In the genomic region with DNA sequence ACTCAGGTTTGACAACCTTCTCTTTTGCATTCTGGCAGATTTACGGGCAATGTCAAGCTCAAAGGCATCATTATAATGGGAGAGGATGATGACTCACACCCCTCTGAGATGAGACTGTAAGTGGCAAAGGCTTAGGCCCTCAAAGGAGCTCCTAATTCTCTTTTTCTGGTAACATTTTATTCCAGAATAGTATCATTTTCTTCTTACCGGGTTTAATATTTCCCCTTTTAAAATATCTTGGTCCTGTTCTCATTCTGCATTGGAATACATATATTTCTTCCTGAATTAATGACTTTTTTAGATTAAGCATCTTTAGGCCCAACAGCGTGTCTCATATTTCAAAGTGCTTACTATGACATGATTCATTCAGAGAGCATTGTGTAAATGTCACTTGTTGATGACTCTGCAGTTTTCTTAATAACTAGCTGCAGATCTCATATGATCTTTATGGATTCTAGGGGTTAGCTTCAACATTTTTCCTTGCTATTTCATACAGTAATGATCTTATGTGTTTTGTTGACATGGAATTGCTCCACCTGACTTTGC, we compare ENCODE assay signal across 9 cellular contexts. TPM values are rescaled to one million over a fixed set of nuclear protein-coding genes. Genes with fewer than 3 reads are reported as not detected.
DNase-seq lines count a peak whose midpoint lies in the region; ATAC-seq and TF ChIP-seq lines count a peak whose summit lies in the region.
"Had no signal": no experiment of that assay in that cellular context is flagged by ENCODE, and none has a peak within 500 bp of the region (broad histone marks: within the 10 kb centered on the region; RNA-seq: fewer than 3 reads in every experiment).

No MANE protein-coding gene starts in this region.

- H3K9me3 Mint-ChIP-seq in activated CD8-positive, alpha-beta T cell treated with anti-CD3 and anti-CD28 coated beads for 36 hours: no peaks in the 10 kb centered on the region

- peaks cover 2 to 3% of the 10 kb centered on the region in 2 donors for H3K36me3 ChIP-seq in thyroid gland
- no peaks in the 10 kb centered on the region for H3K36me3 ChIP-seq in mucosa of descending colon (ENCODE audit: low read depth)
- H3K36me3 ChIP-seq in WERI-Rb-1: peaks cover 48% of the 10 kb centered on the region
- H3K36me3 ChIP-seq: thoracic aorta had no signal

- CTCF ChIA-PET in activated CD8-positive, alpha-beta T cell treated with anti-CD3 and anti-CD28 coated beads for 36 hours (lab: Charles Lee): interaction anchor here (1.0 to 6.7 kb wide), 8 partner anchors 9 to 137 kb away, joined by 3 to 42 read pairs (median 6); a partner anchor contains a TSS

- peaks cover 36% of the 10 kb centered on the region for H3K4me1 Mint-ChIP-seq in activated CD8-positive, alpha-beta T cell treated with anti-CD3 and anti-CD28 coated beads for 36 hours (ENCODE audit: low read depth)

- ATAC-seq in activated CD8-positive, alpha-beta T cell treated with anti-CD3 and anti-CD28 coated beads for 36 hours: no peak
- ATAC-seq in foreskin keratinocyte: peak; percentile 51
- no peak for ATAC-seq in mucosa of descending colon

- TF ChIP-seq CTCF in GM12864 (IDR thresholded peaks at IDR 0.05; ENCODE audit: low read depth, low read length, missing control alignments) (no peak), foreskin keratinocyte (conservative IDR thresholded peaks at IDR 0.05) (no peak), thyroid gland (IDR thresholded peaks at IDR 0.05) (no peak), mucosa of descending colon (IDR thresholded peaks at IDR 0.05) (no peak), WERI-Rb-1 (IDR thresholded peaks at IDR 0.05; ENCODE audit: low read depth, low read length) (no peak)
- no peak for TF ChIP-seq CTCF in activated CD8-positive, alpha-beta T cell treated with anti-CD3 and anti-CD28 coated beads for 36 hours (IDR thresholded peaks at IDR 0.05)

- WGBS in thyroid gland, 2 donors: 80 to 86% methylated on average over 3 of the region's 3 CpGs

- H3K27ac Mint-ChIP-seq in activated CD8-positive, alpha-beta T cell treated with anti-CD3 and anti-CD28 coated beads for 36 hours: peak overlapping the region; percentile 80

- peak overlapping the region; percentile 97 for H3K4me3 Mint-ChIP-seq in activated CD8-positive, alpha-beta T cell treated with anti-CD3 and anti-CD28 coated beads for 36 hours

- H3K27ac ChIP-seq in foreskin keratinocyte (no peak overlapping the region), thyroid gland (no peak overlapping the region), WERI-Rb-1 (no peak overlapping the region)
- H3K27ac ChIP-seq: thoracic aorta had no signal

- DNase-seq in ACHN (peak; percentile 19), GM12864 (ENCODE audit: low read depth) (no peak), foreskin keratinocyte (peak in 1 of 2 donors; percentile 60), thyroid gland (no peak), H4 (ENCODE audit: low spot score) (no peak), mucosa of descending colon (no peak), WERI-Rb-1 (no peak)
- no peak for DNase-seq in activated CD8-positive, alpha-beta T cell treated with anti-CD3 and anti-CD28 coated beads for 36 hours

- intact Hi-C loops in activated CD8-positive, alpha-beta T cell treated with anti-CD3 and anti-CD28 coated beads for 36 hours (cut with micrococcal nuclease): no loop called here
- intact Hi-C loops in thyroid gland (cut with DNase I) (loop anchor here (10.0 kb wide), 1 partner anchor 85 kb away; a partner anchor contains a TSS), mucosa of descending colon (cut with DNase I, micrococcal nuclease) (loop anchor here in 1 of 2 donors (10.0 kb wide), 1 partner anchor 135 kb away; a partner anchor contains a TSS)

- H3K27me3 ChIP-seq in foreskin keratinocyte: no peaks in the 10 kb centered on the region
- H3K27me3 ChIP-seq in thyroid gland: no peaks in the 10 kb centered on the region
- no peaks in the 10 kb centered on the region for H3K27me3 ChIP-seq in WERI-Rb-1 (ENCODE audit: insufficient read depth, low read depth, severe bottlenecking)

- H3K4me3 ChIP-seq in GM12864 (ENCODE audit: low read depth, low read length): peak overlapping the region; percentile 70; the same call in 1 of the 2 replicates
- H3K4me3 ChIP-seq in thyroid gland (replicated peaks in 1 of 3): no peak overlapping the region
- no peak overlapping the region for H3K4me3 ChIP-seq in mucosa of descending colon
- H3K4me3 ChIP-seq in WERI-Rb-1 (ENCODE audit: low read depth, low read length): no peak overlapping the region

- H3K27me3 Mint-ChIP-seq in activated CD8-positive, alpha-beta T cell treated with anti-CD3 and anti-CD28 coated beads for 36 hours: no peaks in the 10 kb centered on the region

- H3K9me3 ChIP-seq in thyroid gland (no peaks in the 10 kb centered on the region), mucosa of descending colon (no peaks in the 10 kb centered on the region), WERI-Rb-1 (ENCODE audit: severe bottlenecking) (no peaks in the 10 kb centered on the region)
- H3K9me3 ChIP-seq: thoracic aorta had no signal

- TF ChIP-seq POLR2A in thyroid gland (IDR thresholded peaks at IDR 0.05): no peak

- POLR2A ChIA-PET in activated CD8-positive, alpha-beta T cell treated with anti-CD3 and anti-CD28 coated beads for 36 hours (lab: Charles Lee): interaction anchor here (0.5 to 11.8 kb wide), 5 partner anchors 15 to 180 kb away, joined by 3 to 168 read pairs (median 3); a partner anchor contains a TSS

- in situ Hi-C loops in ACHN (cut with HindIII; ENCODE audit: low pct_ligation_motif_present, low pct_unique_long_range_greater_than_20kb, low sequenced_read_pairs): no loop called here

- H3K4me1 ChIP-seq in foreskin keratinocyte (peaks cover 14% of the 10 kb centered on the region), thyroid gland (peaks cover 16 to 22% of the 10 kb centered on the region in 2 donors), mucosa of descending colon (ENCODE audit: low read depth) (peaks cover 27% of the 10 kb centered on the region)

- peaks cover 20% of the 10 kb centered on the region for H3K36me3 Mint-ChIP-seq in activated CD8-positive, alpha-beta T cell treated with anti-CD3 and anti-CD28 coated beads for 36 hours (ENCODE audit: low read depth)

RNA-seq across cellular contexts. Expression of a gene that starts 1.7 kb away (rescaled TPM):
- total RNA-seq in activated CD8-positive, alpha-beta T cell treated with anti-CD3 and anti-CD28 coated beads for 36 hours: 10 to 100 TPM; 65.8 to 65.9 TPM
- total RNA-seq in foreskin keratinocyte (45.3 and 47.0 TPM in 2 replicates), thyroid gland (10 to 100 TPM; 55.3 to 75.8 (median 60.0) TPM), mucosa of descending colon (10 to 100 TPM; 38.9 to 53.2 (median 39.6) TPM)
- polyA plus RNA-seq in foreskin keratinocyte: 42.5 and 44.0 TPM in 2 replicates
- 46.5 and 51.4 TPM in 2 replicates for total RNA-seq in H4 (2014; rRNA removed; shearing (Covaris generic))

RNA-seq across cellular contexts. Expression of a gene that starts 11.0 kb away (rescaled TPM):
- 10 to 100 TPM; 57.0 to 59.2 TPM for total RNA-seq in activated CD8-positive, alpha-beta T cell treated with anti-CD3 and anti-CD28 coated beads for 36 hours
- total RNA-seq in foreskin keratinocyte (69.0 and 75.3 TPM in 2 replicates), thyroid gland (10 to 100 TPM; 31.3 to 75.4 (median 60.6) TPM), mucosa of descending colon (10 to 100 TPM; 49.9 to 89.0 (median 88.0) TPM)
- 99.8 and 104 TPM in 2 replicates for polyA plus RNA-seq in foreskin keratinocyte
- 35.4 and 36.2 TPM in 2 replicates for total RNA-seq in H4 (2014; rRNA removed; shearing (Covaris generic))

RNA-seq across cellular contexts. Expression of a gene that starts 20.7 kb away (rescaled TPM):
- 10 to 100 TPM; 40.7 to 43.6 TPM for total RNA-seq in activated CD8-positive, alpha-beta T cell treated with anti-CD3 and anti-CD28 coated beads for 36 hours
- 88.0 and 93.3 TPM in 2 replicates for total RNA-seq in foreskin keratinocyte
- polyA plus RNA-seq in foreskin keratinocyte: 112 TPM in 2 replicates
- total RNA-seq in thyroid gland: 10 to 100 TPM in 2 of 4 donors, 1 to 10 TPM in 2; 4.6 to 12.6 (median 8.4) TPM
- total RNA-seq in H4 (2014; rRNA removed; shearing (Covaris generic)): 128 and 142 TPM in 2 replicates
- total RNA-seq in mucosa of descending colon: 100 to 1,000 TPM in 2 of 3 donors, 10 to 100 TPM in 1; 55.7 to 156 (median 127) TPM

RNA-seq across cellular contexts. Expression of a gene that starts 36.6 kb away (rescaled TPM):
- 10 to 100 TPM; 29.7 to 29.9 TPM for total RNA-seq in activated CD8-positive, alpha-beta T cell treated with anti-CD3 and anti-CD28 coated beads for 36 hours
- 47.1 and 56.7 TPM in 2 replicates for total RNA-seq in foreskin keratinocyte
- 18.4 and 23.8 TPM in 2 replicates for polyA plus RNA-seq in foreskin keratinocyte
- 10 to 100 TPM; 33.3 to 49.9 (median 40.5) TPM for total RNA-seq in thyroid gland
- total RNA-seq in H4 (2014; rRNA removed; shearing (Covaris generic)): 38.3 and 48.1 TPM in 2 replicates
- 10 to 100 TPM; 32.9 to 35.5 (median 35.1) TPM for total RNA-seq in mucosa of descending colon

RNA-seq across cellular contexts. Expression of a gene that starts 45.3 kb away (rescaled TPM):
- 10 to 100 TPM; 44.9 to 46.0 TPM for total RNA-seq in activated CD8-positive, alpha-beta T cell treated with anti-CD3 and anti-CD28 coated beads for 36 hours
- 19.2 and 20.8 TPM in 2 replicates for total RNA-seq in foreskin keratinocyte
- 22.2 and 24.6 TPM in 2 replicates for polyA plus RNA-seq in foreskin keratinocyte
- 10 to 100 TPM; 35.8 to 84.3 (median 57.0) TPM for total RNA-seq in thyroid gland
- total RNA-seq in H4 (2014; rRNA removed; shearing (Covaris generic)): 34.0 and 34.5 TPM in 2 replicates
- 10 to 100 TPM; 45.2 to 83.4 (median 62.6) TPM for total RNA-seq in mucosa of descending colon
